ENCODE assay signal across 8 cellular contexts in genomic region chr17:2122641-2123302, GRCh38.
A peak's percentile ranks its signal among the peaks of the same experiment; 100 is the strongest.
DNase-seq lines count a peak whose midpoint lies in the region; ATAC-seq, FAIRE-seq and TF ChIP-seq lines count a peak whose summit lies in the region.

No MANE protein-coding gene starts in this region.

- no peak overlapping the region for H2AFZ ChIP-seq in H1 (ENCODE audit: low read length)

- no peak overlapping the region for H3K23ac ChIP-seq in H1 (ENCODE audit: insufficient read length)

- TF ChIP-seq RAD21 in H1 (IDR thresholded peaks at IDR 0.05 in 1 of 2, conservative IDR thresholded peaks at IDR 0.05 in 1 of 2; ENCODE audit: low read depth in 2 of 2, low read length in 2 of 2) = no peak

- H3K9me3 ChIP-seq in H1 (ENCODE audit: insufficient read depth in 2 of 2, low read depth in 1 of 2, low read length in 1 of 2) = no peaks in the 10 kb centered on the region

- H2BK15ac ChIP-seq in H1 (ENCODE audit: low read length) = peak overlapping the region; percentile 72; the same call in 1 of the 2 replicates

- TF ChIP-seq POLR2A in GM12891 (IDR thresholded peaks at IDR 0.05; ENCODE audit: low read depth, low read length) (no peak), H1 (IDR thresholded peaks at IDR 0.05; ENCODE audit: control extremely low read depth in 1 of 2, low read depth in 2 of 2, low read length in 2 of 2) (no peak)

- DNase-seq in GM12891 (ENCODE audit: insufficient read length, low spot score) (peak; percentile 32), NOMO-1 (lab: John Stamatoyannopoulos, UW; ENCODE audit: unreplicated experiment in 2 of 2) (peak; percentile 63 to 66), H1 (ENCODE audit: low read depth in 1 of 2, low spot score in 2 of 2) (no peak), middle frontal gyrus (ENCODE audit: extremely low spot score, low spot score) (peak; percentile 3), NCI-H524 (lab: John Stamatoyannopoulos, UW) (no peak)
- DNase-seq in activated effector memory CD4-positive, alpha-beta T cell treated with Interleukin-2 at 50 U/mL for 16 hours = no peak

- no peak overlapping the region for H3K4me2 ChIP-seq in H1 (ENCODE audit: insufficient read depth in 1 of 2, low read depth in 2 of 2, low read length in 2 of 2)

- no peak overlapping the region for H3K18ac ChIP-seq in H1 (ENCODE audit: extremely low read depth, low read length)

- H4K91ac ChIP-seq in H1 (replicated peaks; ENCODE audit: insufficient read length, low read length) = no peak overlapping the region

- no peak overlapping the region for H3K14ac ChIP-seq in H1 (ENCODE audit: insufficient read length)

- 79% methylated on average over 16 of the region's 16 CpGs; no CpG with 5 or more reads in 1 of the 2 experiments for WGBS in H1 (ENCODE audit: extremely low coverage in 1 of 2, insufficient coverage in 1 of 2, insufficient read length in 1 of 2, insufficient replicate concordance in 2 of 2, low coverage in 1 of 2, low lambda C conversion rate in 2 of 2, missing lambda C conversion rate in 1 of 2), 2 experiments

- H2BK20ac ChIP-seq in H1 (ENCODE audit: low read length) = 0 out of 2 replicates have a peak overlapping the region, but pooled peaks have one; percentile 6

- no peak overlapping the region for H2BK12ac ChIP-seq in H1 (ENCODE audit: low read depth, low read length)

- no peaks in the 10 kb centered on the region for H3K27me3 ChIP-seq in H1 (replicated peaks in 1 of 4; ENCODE audit: control insufficient read depth in 3 of 4, extremely low read depth in 1 of 4, insufficient read depth in 3 of 4, low read length in 3 of 4)

- H3K4me3 ChIP-seq in H1 (ENCODE audit: extremely low read depth in 1 of 4, insufficient read depth in 2 of 4, low read depth in 3 of 4, low read length in 4 of 4) = no peak overlapping the region

- H3K4me1 ChIP-seq in H1 (replicated peaks in 1 of 4; ENCODE audit: control insufficient read depth in 3 of 4, insufficient read depth in 4 of 4, low read length in 3 of 4) = peaks cover 3 to 17% (median 7%) of the 10 kb centered on the region in 4 experiments

- no peak overlapping the region for H3K27ac ChIP-seq in H1 (ENCODE audit: low read depth, low read length)

- H2BK5ac ChIP-seq in H1 (ENCODE audit: low read depth, low read length) = 0 out of 2 replicates have a peak overlapping the region, but pooled peaks have one; percentile 52

- no peak overlapping the region for H2BK120ac ChIP-seq in H1 (replicated peaks; ENCODE audit: low read depth, low read length)

- peaks cover 1% of the 10 kb centered on the region; the same call in 1 of the 2 replicates for H3K23me2 ChIP-seq in H1 (ENCODE audit: low read depth, low read length)

- H4K8ac ChIP-seq in H1 (ENCODE audit: extremely low read depth, insufficient read depth, low read length) = peak overlapping the region; percentile 45; the same call in 1 of the 2 replicates

- peak; percentile 94 for FAIRE-seq in GM12891 (lab: Jason Lieb, UNC)
- no peak for FAIRE-seq in H1 (lab: Jason Lieb, UNC)

- no peak overlapping the region for H4K5ac ChIP-seq in H1 (ENCODE audit: insufficient read length, low read depth, low read length)

- no peaks in the 10 kb centered on the region for H3K36me3 ChIP-seq in H1 (ENCODE audit: control insufficient read depth in 2 of 4, insufficient read depth in 4 of 4, low read length in 3 of 4)

- CTCF ChIA-PET in H1 (lab: Charles Lee; ENCODE audit: partially characterized antibody) = interaction anchor here (0.6 to 3.0 kb wide), 22 partner anchors 8 to 128 kb away, joined by 3 to 9 read pairs (median 4); no protein-coding TSS in a partner anchor

- no peak for ATAC-seq in GM18868 (IDR thresholded peaks at IDR 0.05; ENCODE audit: unreplicated experiment)
- no peak for ATAC-seq in HG02840 (IDR thresholded peaks at IDR 0.05; ENCODE audit: low FRiP score, unreplicated experiment)

- H3K4ac ChIP-seq in H1 (replicated peaks; ENCODE audit: insufficient read length, low read depth, low read length) = no peak overlapping the region

- no peaks in the 10 kb centered on the region; the same call in 1 of the 2 replicates for H3K79me1 ChIP-seq in H1 (ENCODE audit: low read depth, low read length)

- H3K9ac ChIP-seq in H1 (replicated peaks in 1 of 4; ENCODE audit: extremely low read depth in 1 of 4, low read depth in 3 of 4, low read length in 3 of 4) = no peak overlapping the region

- POLR2A ChIA-PET in H1 (lab: Charles Lee; ENCODE audit: partially characterized antibody) = interaction anchor here (0.6 to 1.2 kb wide), 2 partner anchors 11 to 95 kb away, joined by 3 read pairs; no protein-coding TSS in a partner anchor

- no peak overlapping the region; the same call in 1 of the 2 replicates for H2AK5ac ChIP-seq in H1 (ENCODE audit: low read depth, low read length)

- H4K20me1 ChIP-seq in H1 (replicated peaks in 1 of 2; ENCODE audit: control insufficient read depth in 1 of 2, insufficient read depth in 2 of 2, low read length in 2 of 2) = peaks cover 0 to 2% of the 10 kb centered on the region in 2 experiments

- TF ChIP-seq CTCF in H1 (IDR thresholded peaks at IDR 0.05; ENCODE audit: control extremely low read depth in 1 of 3, insufficient read depth in 1 of 3, low read depth in 1 of 3, low read length in 3 of 3) = no peak

- no peak for TF ChIP-seq EP300 in H1 (IDR thresholded peaks at IDR 0.05; ENCODE audit: borderline replicate concordance in 1 of 2, low read depth in 2 of 2, low read length in 2 of 2)

- H3K56ac ChIP-seq in H1 (replicated peaks; ENCODE audit: insufficient read length, low read depth, low read length) = no peak overlapping the region

- no peaks in the 10 kb centered on the region for H3K79me2 ChIP-seq in H1 (ENCODE audit: control insufficient read depth in 1 of 2, insufficient read depth in 2 of 2, low read length in 2 of 2)

TF ChIP-seq in GM12891, 5 proteins besides CTCF, POLR2A, EP300 and RAD21:
- no peak for TF ChIP-seq SPI1 (IDR thresholded peaks at IDR 0.05; ENCODE audit: low read depth, low read length)
- no peak for TF ChIP-seq TAF1 (IDR thresholded peaks at IDR 0.05; ENCODE audit: low read depth, low read length)
- no peak for TF ChIP-seq POLR2AphosphoS5 (IDR thresholded peaks at IDR 0.05; ENCODE audit: low read depth, low read length)
- TF ChIP-seq PAX5 (IDR thresholded peaks at IDR 0.05; ENCODE audit: insufficient read depth, low read length, severe bottlenecking) = no peak
- no peak for TF ChIP-seq POU2F2 (IDR thresholded peaks at IDR 0.05; ENCODE audit: low read depth, low read length)
TF ChIP-seq in GM12891: peak in this region for 0.

TF ChIP-seq in H1, 55 proteins besides CTCF, POLR2A, EP300 and RAD21:
- TF ChIP-seq KDM1A (IDR thresholded peaks at IDR 0.05; ENCODE audit: borderline replicate concordance, low read length) (no peak), BCL11A (IDR thresholded peaks at IDR 0.05; ENCODE audit: low read depth in 2 of 2, low read length in 2 of 2) (no peak), HDAC6 (IDR thresholded peaks at IDR 0.05; ENCODE audit: low read depth, low read length) (no peak), ASH2L (IDR thresholded peaks at IDR 0.05; ENCODE audit: low read length) (no peak), RNF2 (IDR thresholded peaks at IDR 0.05; ENCODE audit: borderline replicate concordance, low read depth, low read length, missing control alignments, poor library complexity, severe bottlenecking) (no peak), SP2 (IDR thresholded peaks at IDR 0.05; ENCODE audit: low read length) (no peak), ATF3 (IDR thresholded peaks at IDR 0.05; ENCODE audit: insufficient read depth, low read depth, low read length) (no peak), SP1 (IDR thresholded peaks at IDR 0.05; ENCODE audit: low read depth, low read length) (no peak), ATF2 (IDR thresholded peaks at IDR 0.05; ENCODE audit: low read length) (no peak), YY1 (IDR thresholded peaks at IDR 0.05; ENCODE audit: low read depth, low read length) (no peak), POU5F1 (IDR thresholded peaks at IDR 0.05; ENCODE audit: low read depth, low read length) (no peak), MAFK (IDR thresholded peaks at IDR 0.05; ENCODE audit: low read depth, low read length) (no peak), SRF (IDR thresholded peaks at IDR 0.05; ENCODE audit: low read depth, low read length) (no peak), GTF2F1 (IDR thresholded peaks at IDR 0.05; ENCODE audit: borderline replicate concordance, low read depth, low read length) (no peak), RBBP5 (IDR thresholded peaks at IDR 0.05; ENCODE audit: borderline replicate concordance, low read depth, low read length) (no peak), TAF7 (optimal IDR thresholded peaks at IDR 0.05; ENCODE audit: borderline replicate concordance, low read depth, low read length) (no peak), TAF1 (IDR thresholded peaks at IDR 0.05; ENCODE audit: low read depth, low read length) (no peak)

Comparison
In these comparisons a context has a peak if more than half of its experiments do, and no peak if none do; other contexts are left out.
1. DNase-seq: peak in GM12891 (single experiment), NOMO-1 (2 of 2) and middle frontal gyrus (single experiment); none in H1 (0 of 2), activated effector memory CD4-positive, alpha-beta T cell treated with Interleukin-2 at 50 U/mL for 16 hours (single experiment) and NCI-H524 (0 of 2).